Comparison of ENCODE assay signal across 9 cellular contexts in genomic region chr6:169070506-169071176, GRCh38.
DNase-seq lines count a peak whose midpoint lies in the region; ATAC-seq, FAIRE-seq and TF ChIP-seq lines count a peak whose summit lies in the region.
"Had no signal": no experiment of that assay in that cellular context is flagged by ENCODE, and none has a peak within 500 bp of the region (broad histone marks: within the 10 kb centered on the region; RNA-seq: fewer than 3 reads in every experiment).

No MANE protein-coding gene starts in this region.

- H3K4me2 ChIP-seq in skeletal muscle satellite cell (ENCODE audit: low read length): peak overlapping the region; percentile 58

- H3K4me1 ChIP-seq in skeletal muscle satellite cell (ENCODE audit: control insufficient read depth, insufficient read depth, low read length): peaks cover 55% of the 10 kb centered on the region

- peak overlapping the region; percentile 30 for H3K4me3 ChIP-seq in WI38 (ENCODE audit: low read depth, low read length)
- H3K4me3 ChIP-seq in skeletal muscle satellite cell (ENCODE audit: low read length): no peak overlapping the region
- H3K4me3 ChIP-seq: GM12878 had no signal

- no peak for FAIRE-seq in frontal cortex (lab: Jason Lieb, UNC)
- FAIRE-seq: GM12878 had no signal

- DNase-seq in H4 (ENCODE audit: low spot score): peak; percentile 89
- DNase-seq in left cardiac atrium: peak; percentile 85
- DNase-seq in effector CD4-positive, alpha-beta T cell: no peak
- DNase-seq in GM20000 (ENCODE audit: low spot score): no peak
- DNase-seq in frontal cortex (ENCODE audit: low spot score in 2 of 2): no peak

- TF ChIP-seq CTCF in WI38 (IDR thresholded peaks at IDR 0.05; ENCODE audit: low read depth, low read length) (no peak), GM20000 (IDR thresholded peaks at IDR 0.05; ENCODE audit: extremely low read depth, missing control alignments) (no peak)

- H3K27me3 ChIP-seq in skeletal muscle satellite cell (ENCODE audit: control insufficient read depth, insufficient read depth, low read length): no peaks in the 10 kb centered on the region

- H3K36me3 ChIP-seq in skeletal muscle satellite cell (ENCODE audit: insufficient read depth, low read length): no peaks in the 10 kb centered on the region

- H3K9me3 ChIP-seq in skeletal muscle satellite cell (replicated peaks; ENCODE audit: low read length): no peaks in the 10 kb centered on the region

- intact Hi-C loops in left cardiac atrium (cut with DNase I): no loop called here

- H3K9ac ChIP-seq in skeletal muscle satellite cell (ENCODE audit: low read depth, low read length): peak overlapping the region; percentile 74

- ATAC-seq in left cardiac atrium (peak; percentile 81 to 96), HG02973 (IDR thresholded peaks at IDR 0.05; ENCODE audit: unreplicated experiment) (no peak)
- ATAC-seq: GM12878 had no signal

Comparison
In these comparisons a context has a peak if more than half of its experiments do, and no peak if none do; other contexts are left out.
1. DNase-seq: peak in H4 (single experiment) and left cardiac atrium (single experiment); none in effector CD4-positive, alpha-beta T cell (single experiment), GM20000 (single experiment) and frontal cortex (0 of 2).